In the genomic region with DNA sequence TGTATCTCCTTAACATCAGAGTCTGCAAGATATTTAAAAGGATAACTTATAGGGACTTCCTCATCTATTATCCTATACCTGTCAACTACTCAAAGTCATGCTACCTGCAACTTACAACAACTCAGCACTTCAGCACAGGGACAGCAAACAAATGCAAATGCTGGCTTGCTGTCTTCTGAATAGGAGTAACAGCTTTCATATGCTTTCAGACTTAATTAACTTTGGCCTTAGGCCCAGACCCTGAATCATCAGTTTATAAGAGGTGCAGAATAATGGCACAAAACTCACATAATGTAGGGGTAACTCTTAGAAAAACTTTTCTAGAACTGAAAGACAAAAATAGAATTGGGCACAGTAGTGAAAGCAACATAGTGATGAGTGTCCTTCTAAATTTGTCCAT, we compare ENCODE assay signal across 18 cellular contexts.
A peak's percentile ranks its signal among the peaks of the same experiment; 100 is the strongest.
DNase-seq lines count a peak whose midpoint lies in the region; ATAC-seq, FAIRE-seq and TF ChIP-seq lines count a peak whose summit lies in the region.
"Had no signal": no experiment of that assay in that cellular context is flagged by ENCODE, and none has a peak within 500 bp of the region (broad histone marks: within the 10 kb centered on the region; RNA-seq: fewer than 3 reads in every experiment).

No MANE protein-coding gene starts in this region.

- no peaks in the 10 kb centered on the region for H3K23me2 ChIP-seq in H1 (ENCODE audit: low read depth, low read length)

- no peak overlapping the region for H4K91ac ChIP-seq in H1 (replicated peaks; ENCODE audit: insufficient read length, low read length)

- H3K4me2 ChIP-seq in H1 (ENCODE audit: insufficient read depth in 1 of 2, low read depth in 2 of 2, low read length in 2 of 2) (peak overlapping the region; percentile 29 to 45; a peak in 2 of 4 replicates), mesendoderm (ENCODE audit: low read length) (no peak overlapping the region)

- H3K14ac ChIP-seq in H1 (ENCODE audit: insufficient read length) = no peak overlapping the region

- TF ChIP-seq CTCF in H1 (IDR thresholded peaks at IDR 0.05; ENCODE audit: control extremely low read depth in 1 of 3, insufficient read depth in 1 of 3, low read depth in 1 of 3, low read length in 3 of 3) = no peak

- H3K27ac ChIP-seq in H1 (ENCODE audit: low read depth, low read length) = no peak overlapping the region
- no peak overlapping the region for H3K27ac ChIP-seq in mesendoderm (ENCODE audit: low read depth, low read length)
- H3K27ac ChIP-seq: esophagus muscularis mucosa had no signal

- H4K8ac ChIP-seq in H1 (ENCODE audit: extremely low read depth, insufficient read depth, low read length) (no peak overlapping the region), mesendoderm (ENCODE audit: low read depth, low read length) (no peak overlapping the region)

- H2AFZ ChIP-seq in H1 (ENCODE audit: low read length) = no peak overlapping the region

- DNase-seq in ELF-1 (ENCODE audit: low read depth, low spot score) = peak; percentile 12
- peak; percentile 82 for DNase-seq in NCI-H345 (lab: John Stamatoyannopoulos, UW)
- DNase-seq in H1 (ENCODE audit: low read depth in 1 of 2, low spot score in 2 of 2) = no peak
- peak; percentile 21 for DNase-seq in mesendoderm
- no peak for DNase-seq in AML-193 (lab: John Stamatoyannopoulos, UW)
- DNase-seq in NCI-H2029 (lab: John Stamatoyannopoulos, UW) = no peak
- DNase-seq: activated CD8-positive, alpha-beta T cell treated with anti-CD3 and anti-CD28 coated beads for 36 hours; activated naive CD4-positive, alpha-beta T cell treated with Interleukin-2 at 50 U/mL for 16 hours; CD4-positive, alpha-beta memory T cell; cerebellar nuclear complex; HCEC 1CT; kidney; NCI-H2029 treated with DMSO at 0.1 percent for 48 hours had no signal

- no peak overlapping the region for H2BK15ac ChIP-seq in H1 (ENCODE audit: low read length)
- no peak overlapping the region for H2BK15ac ChIP-seq in mesendoderm (replicated peaks; ENCODE audit: low read depth)

- H3K4me1 ChIP-seq in H1 (replicated peaks in 1 of 4; ENCODE audit: control insufficient read depth in 3 of 4, insufficient read depth in 4 of 4, low read length in 3 of 4) (peaks cover 0 to 15% (median 2%) of the 10 kb centered on the region in 4 experiments; a peak in 2 of 7 replicates), mesendoderm (ENCODE audit: control insufficient read depth, low read depth, low read length) (no peaks in the 10 kb centered on the region)

- H2AK5ac ChIP-seq in H1 (ENCODE audit: low read depth, low read length) = no peak overlapping the region
- no peak overlapping the region for H2AK5ac ChIP-seq in mesendoderm (ENCODE audit: low read length)

- H3K36me3 ChIP-seq in H1 (ENCODE audit: control insufficient read depth in 2 of 4, insufficient read depth in 4 of 4, low read length in 3 of 4) (no peaks in the 10 kb centered on the region), mesendoderm (ENCODE audit: control insufficient read depth, insufficient read depth, low read length) (no peaks in the 10 kb centered on the region)
- H3K36me3 ChIP-seq: esophagus muscularis mucosa had no signal

- H3K4ac ChIP-seq in H1 (replicated peaks; ENCODE audit: insufficient read length, low read depth, low read length) = no peak overlapping the region
- H3K4ac ChIP-seq in mesendoderm (ENCODE audit: low read depth, low read length) = no peak overlapping the region

- no peaks in the 10 kb centered on the region for H3K9me3 ChIP-seq in H1 (ENCODE audit: insufficient read depth in 2 of 2, low read depth in 1 of 2, low read length in 1 of 2)
- H3K9me3 ChIP-seq: esophagus muscularis mucosa had no signal

- no peak for TF ChIP-seq EP300 in H1 (IDR thresholded peaks at IDR 0.05; ENCODE audit: borderline replicate concordance in 1 of 2, low read depth in 2 of 2, low read length in 2 of 2)

- H4K5ac ChIP-seq in H1 (ENCODE audit: insufficient read length, low read depth, low read length) (peak overlapping the region; percentile 77), mesendoderm (ENCODE audit: low read length) (no peak overlapping the region)

- H3K23ac ChIP-seq in H1 (ENCODE audit: insufficient read length) (no peak overlapping the region), mesendoderm (ENCODE audit: low read length) (no peak overlapping the region)

- no peak overlapping the region for H2BK20ac ChIP-seq in H1 (ENCODE audit: low read length)

- H3K9ac ChIP-seq in H1 (replicated peaks in 1 of 4; ENCODE audit: extremely low read depth in 1 of 4, low read depth in 3 of 4, low read length in 3 of 4) = no peak overlapping the region
- H3K9ac ChIP-seq in mesendoderm (ENCODE audit: low read length) = no peak overlapping the region

- no peak; a peak in 1 of 4 replicates for TF ChIP-seq RAD21 in H1 (IDR thresholded peaks at IDR 0.05 in 1 of 2, conservative IDR thresholded peaks at IDR 0.05 in 1 of 2; ENCODE audit: low read depth in 2 of 2, low read length in 2 of 2)

- no peak for TF ChIP-seq POLR2A in H1 (IDR thresholded peaks at IDR 0.05; ENCODE audit: control extremely low read depth in 1 of 2, low read depth in 2 of 2, low read length in 2 of 2)

- H2BK12ac ChIP-seq in H1 (ENCODE audit: low read depth, low read length) = no peak overlapping the region

- H2BK5ac ChIP-seq in H1 (ENCODE audit: low read depth, low read length) (no peak overlapping the region), mesendoderm (ENCODE audit: low read length) (no peak overlapping the region)

- H3K79me2 ChIP-seq in H1 (ENCODE audit: control insufficient read depth in 1 of 2, insufficient read depth in 2 of 2, low read length in 2 of 2) (no peaks in the 10 kb centered on the region), mesendoderm (ENCODE audit: control insufficient read depth, insufficient read depth, low read length) (no peaks in the 10 kb centered on the region)

- FAIRE-seq in H1 (lab: Jason Lieb, UNC) = peak; percentile 94
- FAIRE-seq: GM19239 had no signal

- CTCF ChIA-PET in H1 (lab: Charles Lee; ENCODE audit: partially characterized antibody) = interaction anchor here (1.1 to 1.2 kb wide), 2 partner anchors 9 to 115 kb away, joined by 3 read pairs; no protein-coding TSS in a partner anchor

- no peak overlapping the region for H2BK120ac ChIP-seq in H1 (replicated peaks; ENCODE audit: low read depth, low read length)
- no peak overlapping the region for H2BK120ac ChIP-seq in mesendoderm (ENCODE audit: low read depth, low read length)

- POLR2A ChIA-PET in H1 (lab: Charles Lee; ENCODE audit: partially characterized antibody) = interaction anchor here (1.0 to 1.2 kb wide), 3 partner anchors 18 to 20 kb away, joined by 3 to 5 read pairs (median 3); no protein-coding TSS in a partner anchor

- H3K79me1 ChIP-seq in H1 (ENCODE audit: low read depth, low read length) (no peaks in the 10 kb centered on the region), mesendoderm (ENCODE audit: low read length) (no peaks in the 10 kb centered on the region)

- H4K20me1 ChIP-seq in H1 (replicated peaks in 1 of 2; ENCODE audit: control insufficient read depth in 1 of 2, insufficient read depth in 2 of 2, low read length in 2 of 2) = no peaks in the 10 kb centered on the region

- no peak overlapping the region for H3K4me3 ChIP-seq in H1 (ENCODE audit: extremely low read depth in 1 of 4, insufficient read depth in 2 of 4, low read depth in 3 of 4, low read length in 4 of 4)
- no peak overlapping the region for H3K4me3 ChIP-seq in mesendoderm (ENCODE audit: low read length)
- H3K4me3 ChIP-seq: esophagus muscularis mucosa had no signal

- H3K27me3 ChIP-seq in H1 (replicated peaks in 1 of 4; ENCODE audit: control insufficient read depth in 3 of 4, extremely low read depth in 1 of 4, insufficient read depth in 3 of 4, low read length in 3 of 4) (no peaks in the 10 kb centered on the region), mesendoderm (ENCODE audit: insufficient read depth, low read length, poor library complexity) (no peaks in the 10 kb centered on the region)
- H3K27me3 ChIP-seq: esophagus muscularis mucosa had no signal

- ATAC-seq in GM18870 (IDR thresholded peaks at IDR 0.05; ENCODE audit: unreplicated experiment) = no peak
- no peak for ATAC-seq in HG02981 (IDR thresholded peaks at IDR 0.05; ENCODE audit: unreplicated experiment)
- ATAC-seq: activated CD8-positive, alpha-beta T cell treated with anti-CD3 and anti-CD28 coated beads for 36 hours; Panc1 had no signal

- H3K56ac ChIP-seq in H1 (replicated peaks; ENCODE audit: insufficient read length, low read depth, low read length) (no peak overlapping the region), mesendoderm (ENCODE audit: low read length) (no peak overlapping the region)

- H3K18ac ChIP-seq in H1 (ENCODE audit: extremely low read depth, low read length) = no peak overlapping the region
- no peak overlapping the region for H3K18ac ChIP-seq in mesendoderm (ENCODE audit: low read length)

TF ChIP-seq in H1, 55 proteins besides CTCF, POLR2A, EP300 and RAD21 (continues in another document):
- TF ChIP-seq ATF3 (IDR thresholded peaks at IDR 0.05; ENCODE audit: insufficient read depth, low read depth, low read length) (no peak), SP1 (IDR thresholded peaks at IDR 0.05; ENCODE audit: low read depth, low read length) (no peak), SP2 (IDR thresholded peaks at IDR 0.05; ENCODE audit: low read length) (no peak), CTBP2 (IDR thresholded peaks at IDR 0.05; ENCODE audit: borderline replicate concordance, insufficient read depth, insufficient read length, low read length) (no peak), KDM1A (IDR thresholded peaks at IDR 0.05; ENCODE audit: borderline replicate concordance, low read length) (no peak), ASH2L (IDR thresholded peaks at IDR 0.05; ENCODE audit: low read length) (no peak), TAF1 (IDR thresholded peaks at IDR 0.05; ENCODE audit: low read depth, low read length) (no peak), SIN3A (conservative IDR thresholded peaks at IDR 0.05 in 1 of 2, IDR thresholded peaks at IDR 0.05 in 1 of 2; ENCODE audit: low read depth in 1 of 2, low read length in 2 of 2) (peak; percentile 87 to 90; a peak in 3 of 4 replicates), BACH1 (IDR thresholded peaks at IDR 0.05; ENCODE audit: low read length) (peak; percentile 70; the same call in 1 of the 2 replicates), YY1 (IDR thresholded peaks at IDR 0.05; ENCODE audit: low read depth, low read length) (no peak), FOSL1 (IDR thresholded peaks at IDR 0.05; ENCODE audit: insufficient read depth, low read depth, low read length) (no peak), HDAC6 (IDR thresholded peaks at IDR 0.05; ENCODE audit: low read depth, low read length) (no peak), SAP30 (IDR thresholded peaks at IDR 0.05; ENCODE audit: insufficient read depth, insufficient replicate concordance, low read length) (no peak), POU5F1 (IDR thresholded peaks at IDR 0.05; ENCODE audit: low read depth, low read length) (peak; percentile 56), MAFK (IDR thresholded peaks at IDR 0.05; ENCODE audit: low read depth, low read length) (no peak), TAF7 (optimal IDR thresholded peaks at IDR 0.05; ENCODE audit: borderline replicate concordance, low read depth, low read length) (no peak)

Comparison
In these comparisons a context has a peak if more than half of its experiments do, and no peak if none do; other contexts are left out.
1. DNase-seq: peak in ELF-1 (single experiment), NCI-H345 (single experiment) and mesendoderm (single experiment); none in H1 (0 of 2), AML-193 (0 of 2) and NCI-H2029 (single experiment).